ENCODE assay signal across 2 cellular contexts in the genomic region with DNA sequence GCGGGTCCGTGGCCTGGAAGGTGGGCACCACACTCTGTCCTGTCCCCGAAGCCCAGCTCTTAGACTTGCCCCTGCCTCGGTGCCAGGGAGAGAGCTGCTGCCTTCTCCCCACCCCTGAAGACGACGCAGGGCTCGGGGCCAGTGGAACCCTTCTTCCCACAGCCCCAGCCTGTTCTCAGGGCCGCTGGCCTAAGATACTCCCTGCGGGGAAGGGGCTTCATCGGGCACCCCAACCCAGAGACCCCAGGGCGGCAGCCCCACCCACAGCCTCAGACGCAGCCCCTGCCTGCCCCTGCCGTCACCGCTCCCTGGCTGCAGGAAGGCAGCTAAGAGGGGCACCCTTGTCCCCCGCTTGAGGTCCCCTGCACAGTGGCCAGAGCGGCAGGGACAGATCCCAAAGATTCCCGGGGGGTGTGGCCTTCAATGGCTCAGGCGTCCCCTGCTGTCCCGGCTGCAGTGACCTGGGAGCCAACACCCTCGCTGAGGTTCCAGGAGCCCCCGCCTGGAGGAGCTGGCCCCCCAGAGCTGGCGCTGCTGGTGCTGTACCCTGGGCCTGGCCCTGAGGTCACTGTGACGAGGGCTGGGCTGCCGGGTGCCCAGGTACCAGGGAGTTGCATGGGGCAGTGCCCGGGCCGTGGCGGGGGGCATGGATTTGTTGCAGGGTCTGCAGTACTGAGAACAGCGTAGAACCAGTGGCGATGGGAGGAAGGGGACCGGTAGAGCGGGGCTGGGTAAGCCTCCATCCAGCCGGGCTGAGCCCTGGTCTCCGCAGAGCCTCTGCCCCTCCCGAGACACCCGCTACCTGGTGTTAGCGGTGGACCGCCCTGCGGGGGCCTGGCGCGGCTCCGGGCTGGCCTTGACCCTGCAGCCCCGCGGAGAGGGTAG.
TF ChIP-seq lines count a peak whose summit lies in the region.

No MANE protein-coding gene starts in this region.

TF ChIP-seq in HEK293, 187 proteins besides CTCF, POLR2A, EP300 and RAD21:
- no peak for TF ChIP-seq ZNF274 (IDR thresholded peaks at IDR 0.05; ENCODE audit: low read length)
- no peak for TF ChIP-seq ZNF274 (tag by site-specific recombination; IDR thresholded peaks at IDR 0.05; ENCODE audit: borderline replicate concordance)
- peak; percentile 41; the same call in 1 of the 2 replicates for TF ChIP-seq KLF9 (tag by site-specific recombination; IDR thresholded peaks at IDR 0.05; ENCODE audit: low read depth)
- TF ChIP-seq ZNF214 (tag by site-specific recombination; IDR thresholded peaks at IDR 0.05; ENCODE audit: borderline replicate concordance), result no peak
- no peak for TF ChIP-seq ZNF248 (tag by site-specific recombination; IDR thresholded peaks at IDR 0.05)
- peak; percentile 30; the same call in 1 of the 2 replicates for TF ChIP-seq ZBTB8A (tag by site-specific recombination; IDR thresholded peaks at IDR 0.05)
- TF ChIP-seq, protein P1, sequence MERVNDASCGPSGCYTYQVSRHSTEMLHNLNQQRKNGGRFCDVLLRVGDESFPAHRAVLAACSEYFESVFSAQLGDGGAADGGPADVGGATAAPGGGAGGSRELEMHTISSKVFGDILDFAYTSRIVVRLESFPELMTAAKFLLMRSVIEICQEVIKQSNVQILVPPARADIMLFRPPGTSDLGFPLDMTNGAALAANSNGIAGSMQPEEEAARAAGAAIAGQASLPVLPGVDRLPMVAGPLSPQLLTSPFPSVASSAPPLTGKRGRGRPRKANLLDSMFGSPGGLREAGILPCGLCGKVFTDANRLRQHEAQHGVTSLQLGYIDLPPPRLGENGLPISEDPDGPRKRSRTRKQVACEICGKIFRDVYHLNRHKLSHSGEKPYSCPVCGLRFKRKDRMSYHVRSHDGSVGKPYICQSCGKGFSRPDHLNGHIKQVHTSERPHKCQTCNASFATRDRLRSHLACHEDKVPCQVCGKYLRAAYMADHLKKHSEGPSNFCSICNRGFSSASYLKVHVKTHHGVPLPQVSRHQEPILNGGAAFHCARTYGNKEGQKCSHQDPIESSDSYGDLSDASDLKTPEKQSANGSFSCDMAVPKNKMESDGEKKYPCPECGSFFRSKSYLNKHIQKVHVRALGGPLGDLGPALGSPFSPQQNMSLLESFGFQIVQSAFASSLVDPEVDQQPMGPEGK (tag by site-specific recombination; IDR thresholded peaks at IDR 0.05), result peak; percentile 42; the same call in 1 of the 2 replicates
- no peak for TF ChIP-seq ZNF658 (tag by site-specific recombination; IDR thresholded peaks at IDR 0.05)
- peak; percentile 60; the same call in 1 of the 2 replicates for TF ChIP-seq KLF8 (tag by site-specific recombination; IDR thresholded peaks at IDR 0.05)
- 0 out of 2 replicates have a peak, but pooled peaks have one; percentile 17 for TF ChIP-seq ZNF2 (tag by site-specific recombination; IDR thresholded peaks at IDR 0.05)
- peak; percentile 11; the same call in 1 of the 2 replicates for TF ChIP-seq IKZF3 (tag by site-specific recombination; IDR thresholded peaks at IDR 0.05)
- TF ChIP-seq ZFP37 (tag by site-specific recombination; IDR thresholded peaks at IDR 0.05), result 0 out of 2 replicates have a peak, but pooled peaks have one; percentile 36
- TF ChIP-seq MYNN (tag by site-specific recombination; IDR thresholded peaks at IDR 0.05; ENCODE audit: borderline replicate concordance), result no peak
- TF ChIP-seq HOXA7 (CRISPR knock-in tag; IDR thresholded peaks at IDR 0.05; ENCODE audit: borderline replicate concordance), result no peak
- 0 out of 2 replicates have a peak, but pooled peaks have one; percentile 7 for TF ChIP-seq GLIS1 (tag by site-specific recombination; IDR thresholded peaks at IDR 0.05)
- TF ChIP-seq ZNF843 (tag by site-specific recombination; IDR thresholded peaks at IDR 0.05), result no peak
- peak; percentile 60 for TF ChIP-seq ZNF600 (tag by site-specific recombination; IDR thresholded peaks at IDR 0.05)
- TF ChIP-seq ZNF354C (tag by site-specific recombination; IDR thresholded peaks at IDR 0.05; ENCODE audit: borderline replicate concordance, low read depth), result no peak
- TF ChIP-seq, protein P2, sequence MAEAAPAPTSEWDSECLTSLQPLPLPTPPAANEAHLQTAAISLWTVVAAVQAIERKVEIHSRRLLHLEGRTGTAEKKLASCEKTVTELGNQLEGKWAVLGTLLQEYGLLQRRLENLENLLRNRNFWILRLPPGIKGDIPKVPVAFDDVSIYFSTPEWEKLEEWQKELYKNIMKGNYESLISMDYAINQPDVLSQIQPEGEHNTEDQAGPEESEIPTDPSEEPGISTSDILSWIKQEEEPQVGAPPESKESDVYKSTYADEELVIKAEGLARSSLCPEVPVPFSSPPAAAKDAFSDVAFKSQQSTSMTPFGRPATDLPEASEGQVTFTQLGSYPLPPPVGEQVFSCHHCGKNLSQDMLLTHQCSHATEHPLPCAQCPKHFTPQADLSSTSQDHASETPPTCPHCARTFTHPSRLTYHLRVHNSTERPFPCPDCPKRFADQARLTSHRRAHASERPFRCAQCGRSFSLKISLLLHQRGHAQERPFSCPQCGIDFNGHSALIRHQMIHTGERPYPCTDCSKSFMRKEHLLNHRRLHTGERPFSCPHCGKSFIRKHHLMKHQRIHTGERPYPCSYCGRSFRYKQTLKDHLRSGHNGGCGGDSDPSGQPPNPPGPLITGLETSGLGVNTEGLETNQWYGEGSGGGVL (tag by site-specific recombination; IDR thresholded peaks at IDR 0.05), result no peak
- peak; percentile 53; the same call in 1 of the 2 replicates for TF ChIP-seq ZNF341 (tag by site-specific recombination; IDR thresholded peaks at IDR 0.05; ENCODE audit: low read depth)
- no peak for TF ChIP-seq TCF7L2 (IDR thresholded peaks at IDR 0.05; ENCODE audit: borderline replicate concordance, low read depth, low read length)
- TF ChIP-seq, protein P3, sequence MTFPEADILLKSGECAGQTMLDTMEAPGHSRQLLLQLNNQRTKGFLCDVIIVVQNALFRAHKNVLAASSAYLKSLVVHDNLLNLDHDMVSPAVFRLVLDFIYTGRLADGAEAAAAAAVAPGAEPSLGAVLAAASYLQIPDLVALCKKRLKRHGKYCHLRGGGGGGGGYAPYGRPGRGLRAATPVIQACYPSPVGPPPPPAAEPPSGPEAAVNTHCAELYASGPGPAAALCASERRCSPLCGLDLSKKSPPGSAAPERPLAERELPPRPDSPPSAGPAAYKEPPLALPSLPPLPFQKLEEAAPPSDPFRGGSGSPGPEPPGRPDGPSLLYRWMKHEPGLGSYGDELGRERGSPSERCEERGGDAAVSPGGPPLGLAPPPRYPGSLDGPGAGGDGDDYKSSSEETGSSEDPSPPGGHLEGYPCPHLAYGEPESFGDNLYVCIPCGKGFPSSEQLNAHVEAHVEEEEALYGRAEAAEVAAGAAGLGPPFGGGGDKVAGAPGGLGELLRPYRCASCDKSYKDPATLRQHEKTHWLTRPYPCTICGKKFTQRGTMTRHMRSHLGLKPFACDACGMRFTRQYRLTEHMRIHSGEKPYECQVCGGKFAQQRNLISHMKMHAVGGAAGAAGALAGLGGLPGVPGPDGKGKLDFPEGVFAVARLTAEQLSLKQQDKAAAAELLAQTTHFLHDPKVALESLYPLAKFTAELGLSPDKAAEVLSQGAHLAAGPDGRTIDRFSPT (tag by site-specific recombination; IDR thresholded peaks at IDR 0.05), result peak; percentile 96
- TF ChIP-seq ZNF596 (tag by site-specific recombination; IDR thresholded peaks at IDR 0.05), result no peak
- peak; percentile 33; the same call in 1 of the 2 replicates for TF ChIP-seq GLIS2 (tag by site-specific recombination; IDR thresholded peaks at IDR 0.05)
- TF ChIP-seq ZIC2 (tag by site-specific recombination; IDR thresholded peaks at IDR 0.05), result 0 out of 2 replicates have a peak, but pooled peaks have one; percentile 6

TF ChIP-seq in H1, 55 proteins besides CTCF, POLR2A, EP300 and RAD21:
- TF ChIP-seq ZNF274 (IDR thresholded peaks at IDR 0.05; ENCODE audit: borderline replicate concordance, extremely low read depth, low read length), result no peak
- peak; percentile 25 for TF ChIP-seq POLR2AphosphoS5 (IDR thresholded peaks at IDR 0.05; ENCODE audit: low read depth, low read length)
